Comparison of ENCODE assay signal across 19 cellular contexts in the genomic region with DNA sequence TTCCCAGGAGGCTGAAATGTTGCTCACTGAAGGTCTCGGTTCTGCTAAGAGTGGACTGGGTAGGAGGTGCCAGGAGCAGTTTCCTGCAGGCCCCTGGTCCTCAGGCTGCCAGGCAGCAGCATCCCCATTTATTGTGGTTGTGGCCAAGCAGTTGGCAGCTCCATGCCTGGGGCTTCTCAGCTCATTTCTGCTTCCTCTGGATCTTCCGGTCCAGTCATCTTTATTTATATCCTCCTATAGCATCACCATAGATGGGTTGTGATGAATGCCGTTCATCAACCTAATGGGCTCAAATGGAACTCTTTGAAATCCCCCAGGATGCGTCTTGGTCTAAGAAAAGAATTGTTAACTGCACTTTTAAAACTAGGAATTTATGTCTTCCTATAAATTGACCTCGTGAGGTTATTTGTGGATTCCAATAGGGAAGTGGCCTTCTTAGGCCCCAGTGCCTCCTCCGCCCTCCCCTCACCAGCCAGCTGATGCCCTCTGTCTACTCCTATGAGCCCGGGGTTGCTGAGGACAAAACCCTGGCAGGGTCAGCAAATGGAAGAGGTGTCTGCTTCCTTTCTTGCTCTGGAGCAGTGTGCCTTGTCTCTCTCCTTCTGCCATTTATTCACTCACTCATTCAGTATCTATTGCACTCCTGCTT.
DNase-seq lines count a peak whose midpoint lies in the region; TF ChIP-seq lines count a peak whose summit lies in the region.
"Had no signal": no experiment of that assay in that cellular context is flagged by ENCODE, and none has a peak within 500 bp of the region (broad histone marks: within the 10 kb centered on the region; RNA-seq: fewer than 3 reads in every experiment).

No MANE protein-coding gene starts in this region.

- H3K36me3 Mint-ChIP-seq in HFFc6 (ENCODE audit: low read depth) (no peaks in the 10 kb centered on the region; the same call in 1 of the 2 replicates), nephron progenitor cell (ENCODE audit: low read depth) (peaks cover 27% of the 10 kb centered on the region)
- no peaks in the 10 kb centered on the region for H3K36me3 Mint-ChIP-seq in activated CD4-positive, alpha-beta memory T cell treated with anti-CD3 and anti-CD28 coated beads for 36 hours
- H3K36me3 Mint-ChIP-seq: activated naive CD4-positive, alpha-beta T cell treated with anti-CD3 and anti-CD28 coated beads, Interleukin-2, amount 50 U/mL, for 24 hours; brain; naive thymus-derived CD8-positive, alpha-beta T cell had no signal

- H2AFZ ChIP-seq in fibroblast of lung (ENCODE audit: low read length): no peak overlapping the region

- H3K27ac Mint-ChIP-seq in HFFc6 (0 out of 2 replicates have a peak overlapping the region, but pooled peaks have one; percentile 77), nephron progenitor cell (no peak overlapping the region)
- no peak overlapping the region for H3K27ac Mint-ChIP-seq in activated CD4-positive, alpha-beta memory T cell treated with anti-CD3 and anti-CD28 coated beads for 36 hours
- H3K27ac Mint-ChIP-seq: activated CD4-positive, alpha-beta T cell treated with anti-CD3 and anti-CD28 coated beads, Interleukin-2, amount 10 ng/mL, durations not matched to agents 24 days and 14 days; activated naive CD4-positive, alpha-beta T cell treated with anti-CD3 and anti-CD28 coated beads, Interleukin-2, amount 50 U/mL, for 24 hours; naive thymus-derived CD8-positive, alpha-beta T cell had no signal

- no peaks in the 10 kb centered on the region for H3K9me3 ChIP-seq in fibroblast of lung (ENCODE audit: control insufficient read depth, insufficient read depth, low read depth, low read length)
- H3K9me3 ChIP-seq: lower lobe of right lung had no signal

- POLR2A ChIA-PET in activated CD4-positive, alpha-beta memory T cell treated with anti-CD3 and anti-CD28 coated beads for 36 hours (lab: Charles Lee): no interaction called here

- H3K79me2 ChIP-seq in fibroblast of lung (ENCODE audit: control insufficient read depth, insufficient read depth, low read length): no peaks in the 10 kb centered on the region

- H3K4me1 ChIP-seq in fibroblast of lung (ENCODE audit: control insufficient read depth, extremely low read depth, insufficient read depth, low read length): peaks cover 20% of the 10 kb centered on the region
- H3K4me1 ChIP-seq: lower lobe of right lung had no signal

- H3K27me3 ChIP-seq in fibroblast of lung (ENCODE audit: control insufficient read depth, insufficient read depth, low read length): no peaks in the 10 kb centered on the region

- intact Hi-C loops in activated CD4-positive, alpha-beta memory T cell treated with anti-CD3 and anti-CD28 coated beads for 36 hours (cut with micrococcal nuclease): no loop called here

- H3K36me3 ChIP-seq in fibroblast of lung (ENCODE audit: control insufficient read depth, insufficient read depth, low read length): no peaks in the 10 kb centered on the region

- no peak overlapping the region for H3K4me2 ChIP-seq in fibroblast of lung (ENCODE audit: extremely low read depth, insufficient read depth, low read length)

- H3K27ac ChIP-seq in fibroblast of lung (ENCODE audit: insufficient read depth, low read length): peak overlapping the region; percentile 22
- H3K27ac ChIP-seq: C4-2B, epithelial cell of prostate, lower lobe of right lung had no signal

- no peaks in the 10 kb centered on the region for H4K20me1 ChIP-seq in fibroblast of lung (ENCODE audit: control insufficient read depth, extremely low read depth, insufficient read depth, low read length)

- H3K9me3 Mint-ChIP-seq in HFFc6 (no peaks in the 10 kb centered on the region), nephron progenitor cell (no peaks in the 10 kb centered on the region)
- no peaks in the 10 kb centered on the region for H3K9me3 Mint-ChIP-seq in activated CD4-positive, alpha-beta memory T cell treated with anti-CD3 and anti-CD28 coated beads for 36 hours
- H3K9me3 Mint-ChIP-seq: activated CD4-positive, alpha-beta T cell treated with anti-CD3 and anti-CD28 coated beads, Interleukin-2, amount 10 ng/mL, durations not matched to agents 24 days and 14 days; activated naive CD4-positive, alpha-beta T cell treated with anti-CD3 and anti-CD28 coated beads, Interleukin-2, amount 50 U/mL, for 24 hours; brain; naive thymus-derived CD8-positive, alpha-beta T cell had no signal

- H3K27me3 Mint-ChIP-seq in HFFc6 (ENCODE audit: insufficient read depth) (no peaks in the 10 kb centered on the region; the same call in 1 of the 2 replicates), nephron progenitor cell (ENCODE audit: low read depth, poor library complexity) (no peaks in the 10 kb centered on the region)
- no peaks in the 10 kb centered on the region for H3K27me3 Mint-ChIP-seq in activated CD4-positive, alpha-beta memory T cell treated with anti-CD3 and anti-CD28 coated beads for 36 hours
- H3K27me3 Mint-ChIP-seq: activated naive CD4-positive, alpha-beta T cell treated with anti-CD3 and anti-CD28 coated beads, Interleukin-2, amount 50 U/mL, for 24 hours; naive thymus-derived CD8-positive, alpha-beta T cell had no signal

- CTCF ChIA-PET in activated CD4-positive, alpha-beta memory T cell treated with anti-CD3 and anti-CD28 coated beads for 36 hours (lab: Charles Lee): no interaction called here

- no peak overlapping the region for H3K4me3 ChIP-seq in fibroblast of lung (replicated peaks in 1 of 4; ENCODE audit: control extremely low read depth in 1 of 4, insufficient read depth in 1 of 4, low read depth in 3 of 4, low read length in 4 of 4)
- H3K4me3 ChIP-seq: lower lobe of right lung had no signal

- no peak overlapping the region for H3K9ac ChIP-seq in fibroblast of lung (ENCODE audit: insufficient read depth, low read length)

- H3K4me3 Mint-ChIP-seq in HFFc6: no peak overlapping the region; the same call in 1 of the 2 replicates
- no peak overlapping the region for H3K4me3 Mint-ChIP-seq in nephron progenitor cell
- H3K4me3 Mint-ChIP-seq in activated CD4-positive, alpha-beta memory T cell treated with anti-CD3 and anti-CD28 coated beads for 36 hours: no peak overlapping the region
- H3K4me3 Mint-ChIP-seq: activated CD4-positive, alpha-beta T cell treated with anti-CD3 and anti-CD28 coated beads, Interleukin-2, amount 10 ng/mL, durations not matched to agents 24 days and 14 days; activated naive CD4-positive, alpha-beta T cell treated with anti-CD3 and anti-CD28 coated beads, Interleukin-2, amount 50 U/mL, for 24 hours; brain; naive thymus-derived CD8-positive, alpha-beta T cell had no signal

- DNase-seq in HFFc6 (no peak), RPMI7951 (ENCODE audit: low read depth) (peak; percentile 91), fibroblast of lung (ENCODE audit: low read depth in 2 of 2) (peak in 1 of 2 donors; percentile 35), nephron progenitor cell (no peak), activated gamma-delta T cell treated with Interleukin-2 at 50 U/mL for 16 hours (no peak)
- DNase-seq in activated CD4-positive, alpha-beta memory T cell treated with anti-CD3 and anti-CD28 coated beads for 36 hours: no peak
- DNase-seq in activated naive CD4-positive, alpha-beta T cell (lab: John Stamatoyannopoulos, UW): no peak
- DNase-seq: activated CD4-positive, alpha-beta T cell treated with anti-CD3 and anti-CD28 coated beads, Interleukin-2, amount 10 ng/mL, durations not matched to agents 24 days and 14 days; cortex of kidney; DMS79; lower lobe of right lung; naive thymus-derived CD8-positive, alpha-beta T cell; NCI-H1694; NCI-H446; stimulated activated CD4-positive, alpha-beta T cell treated with anti-CD3 and anti-CD28 coated beads, Interleukin-12 subunit alpha, Interleukin-12 subunit beta, amount 100 ng/mL, for 4 hours had no signal

- peaks cover 59% of the 10 kb centered on the region for H3K4me1 Mint-ChIP-seq in HFFc6 (ENCODE audit: low read depth)
- H3K4me1 Mint-ChIP-seq in nephron progenitor cell: peaks cover 41% of the 10 kb centered on the region
- H3K4me1 Mint-ChIP-seq in activated CD4-positive, alpha-beta memory T cell treated with anti-CD3 and anti-CD28 coated beads for 36 hours (ENCODE audit: low read depth): no peaks in the 10 kb centered on the region
- H3K4me1 Mint-ChIP-seq: activated CD4-positive, alpha-beta T cell treated with anti-CD3 and anti-CD28 coated beads, Interleukin-2, amount 10 ng/mL, durations not matched to agents 24 days and 14 days; activated naive CD4-positive, alpha-beta T cell treated with anti-CD3 and anti-CD28 coated beads, Interleukin-2, amount 50 U/mL, for 24 hours; naive thymus-derived CD8-positive, alpha-beta T cell had no signal

- no peak for TF ChIP-seq CTCF in HFFc6 (IDR thresholded peaks at IDR 0.05)
- no peak for TF ChIP-seq CTCF in fibroblast of lung (conservative IDR thresholded peaks at IDR 0.05 in 1 of 2, IDR thresholded peaks at IDR 0.05 in 1 of 2; ENCODE audit: low read depth in 1 of 2, low read length in 2 of 2)
- TF ChIP-seq CTCF in nephron progenitor cell (IDR thresholded peaks at IDR 0.05): no peak
